In the genomic region with DNA sequence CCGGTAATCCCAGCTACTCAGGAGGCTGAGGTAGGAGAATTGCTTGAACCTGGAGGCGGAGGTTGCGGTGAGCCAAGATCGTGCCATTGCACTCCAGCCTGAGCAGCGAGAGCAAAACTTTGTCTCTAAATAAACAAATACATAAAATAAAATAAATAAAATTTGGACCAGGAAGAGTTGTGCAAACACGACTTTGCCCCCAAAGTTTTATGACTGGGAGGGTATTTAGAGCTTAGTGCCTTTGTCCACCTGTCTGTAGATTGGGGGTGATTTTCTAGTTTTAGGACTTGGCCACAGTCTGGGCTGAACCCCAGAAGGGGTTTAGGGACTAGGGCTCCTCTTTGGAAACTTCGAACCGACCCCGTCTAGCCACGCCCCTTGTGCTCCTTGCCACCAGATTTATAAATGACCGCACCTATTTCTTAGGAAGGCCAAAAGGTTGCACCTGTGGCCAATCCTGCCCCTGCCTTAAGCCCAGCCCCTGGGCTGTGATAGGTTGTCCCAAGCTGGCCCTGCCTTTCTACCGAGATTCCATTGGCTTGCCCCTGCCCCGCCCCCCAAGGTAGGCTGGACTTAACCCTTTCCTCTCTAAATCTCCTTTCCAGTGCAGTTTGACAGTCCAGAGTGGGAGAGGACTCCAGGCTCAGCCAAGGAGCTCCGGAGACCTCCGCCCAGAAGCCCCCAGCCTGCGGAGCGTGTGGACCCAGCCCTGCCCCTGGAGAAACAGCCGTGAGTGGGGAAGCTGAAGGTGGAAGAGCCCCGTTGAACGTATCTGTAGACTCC, we compare ENCODE assay signal across 1 cellular context.
TF ChIP-seq lines count a peak whose summit lies in the region.

No MANE protein-coding gene starts in this region.

TF ChIP-seq in GM12891, 5 proteins besides CTCF, POLR2A, EP300 and RAD21:
- TF ChIP-seq POU2F2 (IDR thresholded peaks at IDR 0.05; ENCODE audit: low read depth, low read length) (no peak), SPI1 (IDR thresholded peaks at IDR 0.05; ENCODE audit: low read depth, low read length) (no peak), TAF1 (IDR thresholded peaks at IDR 0.05; ENCODE audit: low read depth, low read length) (no peak), POLR2AphosphoS5 (IDR thresholded peaks at IDR 0.05; ENCODE audit: low read depth, low read length) (no peak), PAX5 (IDR thresholded peaks at IDR 0.05; ENCODE audit: insufficient read depth, low read length, severe bottlenecking) (no peak)
